8 cellular contexts compared by ENCODE assay signal in the genomic region with DNA sequence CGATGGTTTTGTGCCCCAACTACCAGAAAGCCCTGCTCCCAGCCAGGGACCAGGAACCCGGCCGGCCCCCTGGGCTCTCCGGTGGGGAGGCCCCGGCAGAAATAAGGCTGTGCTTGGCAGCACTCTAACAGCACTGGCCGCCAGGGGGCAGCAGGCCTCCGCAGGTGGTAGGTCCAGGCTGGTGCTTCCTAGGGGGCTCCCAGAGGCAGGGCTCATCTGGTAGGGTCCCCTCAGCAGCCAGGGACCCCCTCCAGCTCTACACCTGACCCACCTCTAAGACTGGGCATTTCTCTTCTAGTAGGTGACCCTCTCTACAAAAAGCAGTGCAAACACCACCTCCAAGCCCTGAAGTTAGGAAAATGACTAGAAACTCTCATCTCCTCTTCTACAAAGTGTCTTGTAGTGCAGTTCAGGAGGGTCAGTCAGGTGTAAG.
DNase-seq lines count a peak whose midpoint lies in the region; ATAC-seq and TF ChIP-seq lines count a peak whose summit lies in the region.

No MANE protein-coding gene starts in this region.

- H3K27ac Mint-ChIP-seq in endodermal cell: no peak overlapping the region

- peaks cover 19% of the 10 kb centered on the region for H3K36me3 ChIP-seq in endodermal cell (ENCODE audit: control insufficient read depth, insufficient read depth, low read length)

- H3K9ac ChIP-seq in endodermal cell (ENCODE audit: extremely low read depth, low read length, poor library complexity, severe bottlenecking): no peak overlapping the region

- DNase-seq in AG20443 (ENCODE audit: low spot score) (peak; percentile 86), NCI-H82 treated with DMSO at 0.1 percent for 48 hours (lab: John Stamatoyannopoulos, UW; ENCODE audit: unreplicated experiment) (peak; percentile 63), endodermal cell (peak; percentile 93), myocyte (ENCODE audit: low read depth) (peak; percentile 63)
- DNase-seq in activated CD8-positive, alpha-beta memory T cell treated with anti-CD3 and anti-CD28 coated beads, Interleukin-2, amount 50 U/mL, for 1 hour (ENCODE audit: extremely low read depth): peak; percentile 72
- peak; percentile 68 to 72 for DNase-seq in stimulated activated CD8-positive, alpha-beta memory T cell treated with anti-CD3 and anti-CD28 coated beads, Interleukin-7, amount 100 ng/mL, for 4 hours (ENCODE audit: low read depth in 2 of 2)

- no peak overlapping the region for H3K27ac ChIP-seq in endodermal cell (ENCODE audit: low read depth, low read length)

- H3K9me3 Mint-ChIP-seq in endodermal cell: no peaks in the 10 kb centered on the region

- ATAC-seq in GM18868 (IDR thresholded peaks at IDR 0.05; ENCODE audit: unreplicated experiment) (peak; percentile 81), HG03135 (IDR thresholded peaks at IDR 0.05; ENCODE audit: unreplicated experiment) (peak; percentile 65)

- no peak overlapping the region for H3K4me3 ChIP-seq in endodermal cell (ENCODE audit: low read length)

- H3K27me3 Mint-ChIP-seq in endodermal cell (ENCODE audit: insufficient read depth): no peaks in the 10 kb centered on the region

- H3K4me3 Mint-ChIP-seq in endodermal cell: no peak overlapping the region

- peaks cover 36% of the 10 kb centered on the region for H3K36me3 Mint-ChIP-seq in endodermal cell (ENCODE audit: low read depth)

- WGBS in endodermal cell (ENCODE audit: insufficient coverage in 1 of 2, insufficient read length in 1 of 2), 2 experiments: 32 to 37% methylated on average over 6 to 7 of the region's 7 CpGs

- peak; percentile 99 for TF ChIP-seq CTCF in endodermal cell (conservative IDR thresholded peaks at IDR 0.05)

- no peaks in the 10 kb centered on the region for H3K9me3 ChIP-seq in endodermal cell (ENCODE audit: control insufficient read depth, low read length)

- H3K4me1 ChIP-seq in endodermal cell (ENCODE audit: control insufficient read depth, insufficient read depth, low read length): no peaks in the 10 kb centered on the region

- H3K27me3 ChIP-seq in endodermal cell (ENCODE audit: control insufficient read depth, insufficient read depth, low read length, poor library complexity, severe bottlenecking): no peaks in the 10 kb centered on the region

- no peaks in the 10 kb centered on the region for H3K4me1 Mint-ChIP-seq in endodermal cell
